Comparison of ENCODE assay signal across 7 cellular contexts in the genomic region with DNA sequence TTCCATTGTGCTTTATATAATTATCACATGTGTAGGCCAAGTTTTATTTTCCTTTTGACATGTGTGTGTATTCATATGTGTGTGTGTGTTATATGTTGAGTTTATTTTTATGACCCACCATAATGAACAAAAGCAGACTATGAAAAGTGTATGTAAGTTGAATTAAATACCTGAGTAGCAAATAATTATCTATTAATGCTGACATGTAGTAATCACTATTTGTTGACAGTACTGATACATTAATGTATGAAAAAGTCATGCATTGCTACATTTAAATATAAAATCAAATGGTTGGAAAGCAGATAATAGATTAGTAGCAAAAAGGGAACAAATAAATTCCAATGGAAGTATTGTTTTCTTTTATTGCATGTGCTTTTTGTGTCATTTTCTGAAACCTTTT.
"Had no signal": no experiment of that assay in that cellular context is flagged by ENCODE, and none has a peak within 500 bp of the region (broad histone marks: within the 10 kb centered on the region; RNA-seq: fewer than 3 reads in every experiment).

No MANE protein-coding gene starts in this region.

- ATAC-seq: GM12878 had no signal

- FAIRE-seq: GM12878, GM12891, GM12892, GM18507, GM19239 had no signal

- DNase-seq: GDM1, GF-D8 had no signal

- H3K4me3 ChIP-seq: GM12878 had no signal
